Comparison of ENCODE assay signal across 16 cellular contexts in genomic region chr2:33496150-33496549, GRCh38. TPM values are rescaled to one million over a fixed set of nuclear protein-coding genes. Genes with fewer than 3 reads are reported as not detected.
A peak's percentile ranks its signal among the peaks of the same experiment; 100 is the strongest.
DNase-seq lines count a peak whose midpoint lies in the region; ATAC-seq lines count a peak whose summit lies in the region.
"Had no signal": no experiment of that assay in that cellular context is flagged by ENCODE, and none has a peak within 500 bp of the region (broad histone marks: within the 10 kb centered on the region; RNA-seq: fewer than 3 reads in every experiment).

No MANE protein-coding gene starts in this region.

- peaks cover 32% of the 10 kb centered on the region for H3K4me1 Mint-ChIP-seq in central memory CD8-positive, alpha-beta T cell
- peaks cover 18 to 56% of the 10 kb centered on the region in 2 donors for H3K4me1 Mint-ChIP-seq in natural killer cell treated with Interleukin-12 subunit alpha and Interleukin-12 subunit beta and Interleukin-15 and Interleukin-18, amount 100 ng/mL, for 72 hours (ENCODE audit: low read depth in 2 of 2)

- ATAC-seq in central memory CD8-positive, alpha-beta T cell (replicated peaks; ENCODE audit: extremely low read depth, poor library complexity, severe bottlenecking): no peak
- no peak for ATAC-seq in natural killer cell treated with Interleukin-12 subunit alpha and Interleukin-12 subunit beta and Interleukin-15 and Interleukin-18, amount 100 ng/mL, for 72 hours
- ATAC-seq: lower lobe of right lung, right cardiac atrium had no signal

- peaks cover 3% of the 10 kb centered on the region for H3K36me3 Mint-ChIP-seq in central memory CD8-positive, alpha-beta T cell (ENCODE audit: insufficient read depth)
- peaks cover 9% of the 10 kb centered on the region for H3K36me3 Mint-ChIP-seq in natural killer cell treated with Interleukin-12 subunit alpha and Interleukin-12 subunit beta and Interleukin-15 and Interleukin-18, amount 100 ng/mL, for 72 hours

- H3K9me3 Mint-ChIP-seq in central memory CD8-positive, alpha-beta T cell: no peaks in the 10 kb centered on the region
- no peaks in the 10 kb centered on the region for H3K9me3 Mint-ChIP-seq in natural killer cell treated with Interleukin-12 subunit alpha and Interleukin-12 subunit beta and Interleukin-15 and Interleukin-18, amount 100 ng/mL, for 72 hours

- peak overlapping the region; percentile 64 for H3K27ac Mint-ChIP-seq in central memory CD8-positive, alpha-beta T cell (ENCODE audit: low read depth)
- peak overlapping the region in 1 of 2 donors; percentile 65 for H3K27ac Mint-ChIP-seq in natural killer cell treated with Interleukin-12 subunit alpha and Interleukin-12 subunit beta and Interleukin-15 and Interleukin-18, amount 100 ng/mL, for 72 hours

- intact Hi-C loops in head of caudate nucleus (cut with DNase I): no loop called here

- DNase-seq in GM03348 (ENCODE audit: low spot score) (peak; percentile 51), LHCN-M2 (ENCODE audit: low read depth) (peak; percentile 10), head of caudate nucleus (no peak), SIG-M5 treated with dmso at 0.1 percent for 504 hours (lab: John Stamatoyannopoulos, UW; ENCODE audit: unreplicated experiment) (no peak), globus pallidus (ENCODE audit: low spot score) (no peak)
- no peak for DNase-seq in central memory CD8-positive, alpha-beta T cell (ENCODE audit: low spot score in 2 of 2)
- no peak for DNase-seq in natural killer cell treated with Interleukin-12 subunit alpha and Interleukin-12 subunit beta and Interleukin-15 and Interleukin-18, amount 100 ng/mL, for 72 hours (ENCODE audit: low spot score)
- no peak for DNase-seq in stimulated activated naive CD4-positive, alpha-beta T cell treated with Interleukin-2 at 50 U/mL for 16 hours (lab: John Stamatoyannopoulos, UW)
- DNase-seq: activated T-cell treated with anti-CD3 and anti-CD28 coated beads, Interleukin-2, amount 50 U/mL, for 48 hours; dorsolateral prefrontal cortex; Karpas-422; lower lobe of right lung; NCI-H1930; NCI-H69; right cardiac atrium; stimulated activated CD4-positive, alpha-beta T cell treated with anti-CD3 and anti-CD28 coated beads, Interleukin-4, amount 100 ng/mL, for 1 hour had no signal

- H3K27me3 Mint-ChIP-seq in central memory CD8-positive, alpha-beta T cell: no peaks in the 10 kb centered on the region
- H3K27me3 Mint-ChIP-seq in natural killer cell treated with Interleukin-12 subunit alpha and Interleukin-12 subunit beta and Interleukin-15 and Interleukin-18, amount 100 ng/mL, for 72 hours: peaks cover 22 to 39% of the 10 kb centered on the region in 2 donors

- H3K4me3 Mint-ChIP-seq in central memory CD8-positive, alpha-beta T cell: peak overlapping the region; percentile 43
- peak overlapping the region; percentile 59 for H3K4me3 Mint-ChIP-seq in natural killer cell treated with Interleukin-12 subunit alpha and Interleukin-12 subunit beta and Interleukin-15 and Interleukin-18, amount 100 ng/mL, for 72 hours

RNA-seq across cellular contexts. Expression of gene RASGRP3, which starts 19.7 kb away (rescaled TPM):
- 6.1 and 9.4 TPM in 2 replicates for total RNA-seq in LHCN-M2 (2014; rRNA removed)
- 2.7 TPM for polyA plus RNA-seq in LHCN-M2 (2012)
- total RNA-seq in natural killer cell treated with Interleukin-12 subunit alpha and Interleukin-12 subunit beta and Interleukin-15 and Interleukin-18, amount 100 ng/mL, for 72 hours: 10 to 100 TPM in 1 of 2 donors, 1 to 10 TPM in 1; 1.5 to 26.2 TPM

Comparison
In these comparisons a context has a peak if more than half of its experiments do, and no peak if none do; other contexts are left out.
1. DNase-seq: peak in GM03348 (single experiment) and LHCN-M2 (single experiment); none in central memory CD8-positive, alpha-beta T cell (0 of 2), natural killer cell treated with Interleukin-12 subunit alpha and Interleukin-12 subunit beta and Interleukin-15 and Interleukin-18, amount 100 ng/mL, for 72 hours (single experiment), stimulated activated naive CD4-positive, alpha-beta T cell treated with Interleukin-2 at 50 U/mL for 16 hours (single experiment), head of caudate nucleus (0 of 42), SIG-M5 treated with dmso at 0.1 percent for 504 hours (single experiment) and globus pallidus (single experiment).